8 cellular contexts compared by ENCODE assay signal in genomic region chr7:100132697-100133137, GRCh38. TPM values are rescaled to one million over a fixed set of nuclear protein-coding genes. Genes with fewer than 3 reads are reported as not detected.
DNase-seq lines count a peak whose midpoint lies in the region; ATAC-seq, FAIRE-seq and TF ChIP-seq lines count a peak whose summit lies in the region.

No MANE protein-coding gene starts in this region.

- H3K36me3 Mint-ChIP-seq in activated T-helper 2 cell treated with anti-CD3 and anti-CD28 coated beads, Interferon-gamma antibody, Interleukin-2, Interleukin-4, amounts not matched to agents 10 μg/mL and 5 μg/mL and 100 μg/mL, durations not matched to agents 14 hours and 24 hours and 36 hours (ENCODE audit: low read depth), result no peaks in the 10 kb centered on the region

- H3K4me3 ChIP-seq in Peyer's patch, result no peak overlapping the region
- peak overlapping the region in 1 of 4 donors; percentile 1 for H3K4me3 ChIP-seq in pancreas

- ATAC-seq in GM18867 (IDR thresholded peaks at IDR 0.05; ENCODE audit: unreplicated experiment) (peak; percentile 72), foreskin keratinocyte (peak; percentile 80), pancreas (peak; percentile 69 to 84 (median 81))

- in situ Hi-C loops in KBM-7 (cut with MboI; ENCODE audit: low pct_unique_long_range_greater_than_20kb, low sequenced_read_pairs), result no loop called here

- intact Hi-C loops in activated T-helper 2 cell treated with anti-CD3 and anti-CD28 coated beads, Interferon-gamma antibody, Interleukin-2, Interleukin-4, amounts not matched to agents 10 μg/mL and 5 μg/mL and 100 μg/mL, durations not matched to agents 14 hours and 24 hours and 36 hours (cut with micrococcal nuclease), result loop anchor here (1.0 to 10.0 kb wide), 4 partner anchors 85 to 274 kb away; no protein-coding TSS in a partner anchor
- intact Hi-C loops in pancreas (cut with DNase I), result loop anchor here in 1 of 3 donors (10.0 kb wide), 1 partner anchor 82 kb away; the partner anchor contains the start of gene PVRIG

- no peak overlapping the region for H3K27ac ChIP-seq in Peyer's patch
- no peak overlapping the region for H3K27ac ChIP-seq in foreskin keratinocyte
- H3K27ac ChIP-seq in pancreas, result no peak overlapping the region

- H3K4me1 ChIP-seq in Peyer's patch (peaks cover 0 to 35% (median 2%) of the 10 kb centered on the region in 4 donors), foreskin keratinocyte (no peaks in the 10 kb centered on the region), pancreas (peaks cover 0 to 9% (median 0%) of the 10 kb centered on the region in 3 donors)

- H3K4me3 Mint-ChIP-seq in activated T-helper 2 cell treated with anti-CD3 and anti-CD28 coated beads, Interferon-gamma antibody, Interleukin-2, Interleukin-4, amounts not matched to agents 10 μg/mL and 5 μg/mL and 100 μg/mL, durations not matched to agents 14 hours and 24 hours and 36 hours (ENCODE audit: low read depth), result no peak overlapping the region

- TF ChIP-seq CTCF in Peyer's patch (IDR thresholded peaks at IDR 0.05) (peak; percentile 70 to 94 (median 89)), foreskin keratinocyte (conservative IDR thresholded peaks at IDR 0.05) (peak; percentile 94), pancreas (IDR thresholded peaks at IDR 0.05) (peak; percentile 42 to 83 (median 74))

- peaks cover 21% of the 10 kb centered on the region for H3K4me1 Mint-ChIP-seq in activated T-helper 2 cell treated with anti-CD3 and anti-CD28 coated beads, Interferon-gamma antibody, Interleukin-2, Interleukin-4, amounts not matched to agents 10 μg/mL and 5 μg/mL and 100 μg/mL, durations not matched to agents 14 hours and 24 hours and 36 hours (ENCODE audit: low read depth)

- no peak for FAIRE-seq in pancreas (lab: Jason Lieb, UNC)

- H3K27me3 Mint-ChIP-seq in activated T-helper 2 cell treated with anti-CD3 and anti-CD28 coated beads, Interferon-gamma antibody, Interleukin-2, Interleukin-4, amounts not matched to agents 10 μg/mL and 5 μg/mL and 100 μg/mL, durations not matched to agents 14 hours and 24 hours and 36 hours (ENCODE audit: low read depth), result no peaks in the 10 kb centered on the region

- no peaks in the 10 kb centered on the region for H3K27me3 ChIP-seq in Peyer's patch
- no peaks in the 10 kb centered on the region for H3K27me3 ChIP-seq in foreskin keratinocyte
- no peaks in the 10 kb centered on the region for H3K27me3 ChIP-seq in pancreas

- H3K9me3 ChIP-seq in Peyer's patch (no peaks in the 10 kb centered on the region), pancreas (no peaks in the 10 kb centered on the region)

- no peaks in the 10 kb centered on the region for H3K9me3 Mint-ChIP-seq in activated T-helper 2 cell treated with anti-CD3 and anti-CD28 coated beads, Interferon-gamma antibody, Interleukin-2, Interleukin-4, amounts not matched to agents 10 μg/mL and 5 μg/mL and 100 μg/mL, durations not matched to agents 14 hours and 24 hours and 36 hours

- 14 to 19% methylated on average over 3 of the region's 3 CpGs for WGBS in pancreas, 2 donors

- peak; percentile 80 for DNase-seq in AG20443 (ENCODE audit: low spot score)
- DNase-seq in KBM-7, result peak; percentile 85
- peak; percentile 67 to 84 (median 75) for DNase-seq in Peyer's patch
- DNase-seq in activated T-helper 2 cell treated with anti-CD3 and anti-CD28 coated beads, Interferon-gamma antibody, Interleukin-2, Interleukin-4, amounts not matched to agents 10 μg/mL and 5 μg/mL and 100 μg/mL, durations not matched to agents 14 hours and 24 hours and 36 hours (ENCODE audit: low spot score), result peak; percentile 65
- no peak for DNase-seq in foreskin keratinocyte
- peak in 5 of 6 donors; percentile 50 to 70 (median 64) for DNase-seq in pancreas
- no peak for DNase-seq in KG1 (lab: John Stamatoyannopoulos, UW)

- H3K36me3 ChIP-seq in Peyer's patch (no peaks in the 10 kb centered on the region), pancreas (no peaks in the 10 kb centered on the region)

- H3K27ac Mint-ChIP-seq in activated T-helper 2 cell treated with anti-CD3 and anti-CD28 coated beads, Interferon-gamma antibody, Interleukin-2, Interleukin-4, amounts not matched to agents 10 μg/mL and 5 μg/mL and 100 μg/mL, durations not matched to agents 14 hours and 24 hours and 36 hours, result no peak overlapping the region

- no peak for TF ChIP-seq POLR2A in Peyer's patch (IDR thresholded peaks at IDR 0.05)

RNA-seq across cellular contexts. Expression of gene MBLAC1, which starts 6.0 kb away (rescaled TPM):
- total RNA-seq in Peyer's patch (10 to 100 TPM in 1 of 4 donors, 1 to 10 TPM in 3; 3.2 to 10.5 (median 3.9) TPM), foreskin keratinocyte (1.3 and 1.4 TPM in 2 replicates), pancreas (1 to 10 TPM; 1.1 to 2.1 (median 1.7) TPM)
- total RNA-seq in activated T-helper 2 cell treated with anti-CD3 and anti-CD28 coated beads, Interferon-gamma antibody, Interleukin-2, Interleukin-4, amounts not matched to agents 10 μg/mL and 5 μg/mL and 100 μg/mL, durations not matched to agents 14 hours and 24 hours and 36 hours, result 2.8 and 2.9 TPM in 2 replicates
- polyA plus RNA-seq in foreskin keratinocyte (1.1 and 1.7 TPM in 2 replicates), pancreas (1 to 10 TPM; 2.1 to 3.7 TPM)

RNA-seq across cellular contexts. Expression of gene CNPY4, which starts 13.3 kb away (rescaled TPM):
- 10 to 100 TPM in 1 of 4 donors, 1 to 10 TPM in 3; 4.6 to 23.9 (median 6.3) TPM for total RNA-seq in Peyer's patch
- 17.0 and 19.1 TPM in 2 replicates for total RNA-seq in activated T-helper 2 cell treated with anti-CD3 and anti-CD28 coated beads, Interferon-gamma antibody, Interleukin-2, Interleukin-4, amounts not matched to agents 10 μg/mL and 5 μg/mL and 100 μg/mL, durations not matched to agents 14 hours and 24 hours and 36 hours
- 10.9 and 13.0 TPM in 2 replicates for total RNA-seq in foreskin keratinocyte
- 11.7 and 12.1 TPM in 2 replicates for polyA plus RNA-seq in foreskin keratinocyte
- 1 to 10 TPM; 1.8 to 6.5 (median 2.8) TPM for total RNA-seq in pancreas
- 10 to 100 TPM in 1 of 2 donors, 1 to 10 TPM in 1; 4.7 to 10.8 TPM for polyA plus RNA-seq in pancreas

RNA-seq across cellular contexts. Expression of gene TAF6, which starts 13.6 kb away (rescaled TPM):
- total RNA-seq in Peyer's patch, result 10 to 100 TPM; 32.8 to 76.7 (median 49.7) TPM
- total RNA-seq in activated T-helper 2 cell treated with anti-CD3 and anti-CD28 coated beads, Interferon-gamma antibody, Interleukin-2, Interleukin-4, amounts not matched to agents 10 μg/mL and 5 μg/mL and 100 μg/mL, durations not matched to agents 14 hours and 24 hours and 36 hours, result 68.1 and 76.9 TPM in 2 replicates
- 42.7 and 44.0 TPM in 2 replicates for total RNA-seq in foreskin keratinocyte
- polyA plus RNA-seq in foreskin keratinocyte, result 47.4 and 50.8 TPM in 2 replicates
- total RNA-seq in pancreas, result 10 to 100 TPM; 11.7 to 27.2 (median 13.9) TPM
- 10 to 100 TPM; 31.3 to 39.6 TPM for polyA plus RNA-seq in pancreas

RNA-seq across cellular contexts. Expression of gene LAMTOR4, which starts 16.0 kb away (rescaled TPM):
- total RNA-seq in Peyer's patch (100 to 1,000 TPM; 194 to 312 (median 237) TPM), foreskin keratinocyte (121 and 131 TPM in 2 replicates), pancreas (10 to 100 TPM; 43.8 to 57.3 (median 51.8) TPM)
- total RNA-seq in activated T-helper 2 cell treated with anti-CD3 and anti-CD28 coated beads, Interferon-gamma antibody, Interleukin-2, Interleukin-4, amounts not matched to agents 10 μg/mL and 5 μg/mL and 100 μg/mL, durations not matched to agents 14 hours and 24 hours and 36 hours, result 125 and 130 TPM in 2 replicates
- polyA plus RNA-seq in foreskin keratinocyte (196 and 202 TPM in 2 replicates), pancreas (100 to 1,000 TPM; 147 to 209 TPM)

RNA-seq across cellular contexts. Expression of gene TRAPPC14, which starts 25.8 kb away (rescaled TPM):
- total RNA-seq in Peyer's patch (100 to 1,000 TPM in 1 of 4 donors, 10 to 100 TPM in 3; 57.6 to 123 (median 69.8) TPM), foreskin keratinocyte (14.3 and 15.8 TPM in 2 replicates), pancreas (10 to 100 TPM in 2 of 6 donors, 1 to 10 TPM in 4; 5.1 to 15.7 (median 8.8) TPM)
- 31.2 and 33.2 TPM in 2 replicates for total RNA-seq in activated T-helper 2 cell treated with anti-CD3 and anti-CD28 coated beads, Interferon-gamma antibody, Interleukin-2, Interleukin-4, amounts not matched to agents 10 μg/mL and 5 μg/mL and 100 μg/mL, durations not matched to agents 14 hours and 24 hours and 36 hours
- polyA plus RNA-seq in foreskin keratinocyte (15.7 and 16.2 TPM in 2 replicates), pancreas (10 to 100 TPM; 32.1 to 34.6 TPM)

Comparison
In these comparisons a context has a peak if more than half of its experiments do, and no peak if none do; other contexts are left out.
1. DNase-seq: peak in AG20443 (single experiment), KBM-7 (single experiment), Peyer's patch (3 of 3), activated T-helper 2 cell treated with anti-CD3 and anti-CD28 coated beads, Interferon-gamma antibody, Interleukin-2, Interleukin-4, amounts not matched to agents 10 μg/mL and 5 μg/mL and 100 μg/mL, durations not matched to agents 14 hours and 24 hours and 36 hours (single experiment) and pancreas (5 of 6); none in foreskin keratinocyte (0 of 2) and KG1 (single experiment).
2. Peak in every context shown above with its lines, with median percentiles within 50 percentile points of each other: ATAC-seq and CTCF ChIP-seq.